ENCODE assay signal across 16 cellular contexts in the genomic region with DNA sequence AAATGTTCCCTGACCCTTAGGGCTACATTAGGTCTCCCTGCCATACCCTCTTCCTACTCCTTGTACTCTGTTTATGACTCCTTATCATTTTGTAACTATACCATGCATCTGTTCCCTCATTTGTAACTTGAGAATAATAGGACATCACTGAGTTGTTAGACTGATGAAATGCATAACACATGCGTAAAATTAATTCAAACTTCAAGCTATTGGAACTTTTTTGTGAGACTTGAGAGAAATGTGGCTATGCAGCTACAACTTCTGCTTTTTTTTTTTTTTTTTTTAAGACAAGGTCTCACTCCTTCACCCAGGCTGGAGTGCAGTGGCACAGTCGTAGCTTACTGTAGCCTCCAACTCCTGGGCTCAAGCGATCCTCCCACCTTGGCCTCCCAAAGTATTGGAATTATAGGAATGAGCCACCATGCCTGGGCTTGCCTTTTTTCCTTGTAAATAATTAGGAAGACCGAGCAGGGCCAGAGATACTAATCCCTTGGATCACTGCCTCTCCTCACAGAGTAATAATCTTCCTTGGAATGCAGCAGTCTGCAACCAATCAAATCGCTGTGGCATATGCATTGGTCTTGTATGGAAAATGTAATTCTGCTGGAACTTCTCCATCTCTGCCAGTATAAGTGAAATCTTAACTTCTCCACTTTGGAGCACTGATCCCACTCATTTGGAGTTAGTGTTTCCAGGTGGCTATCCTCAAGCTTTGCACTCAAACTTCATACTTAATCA. TPM values are rescaled to one million over a fixed set of nuclear protein-coding genes. Genes with fewer than 3 reads are reported as not detected.
A peak's percentile ranks its signal among the peaks of the same experiment; 100 is the strongest.
DNase-seq lines count a peak whose midpoint lies in the region; ATAC-seq, FAIRE-seq and TF ChIP-seq lines count a peak whose summit lies in the region.
"Had no signal": no experiment of that assay in that cellular context is flagged by ENCODE, and none has a peak within 500 bp of the region (broad histone marks: within the 10 kb centered on the region; RNA-seq: fewer than 3 reads in every experiment).

No MANE protein-coding gene starts in this region.

- H3K4me1 ChIP-seq in HepG2 (ENCODE audit: insufficient read depth, low read length) (peaks cover 28% of the 10 kb centered on the region), right lobe of liver (peaks cover 0 to 17% (median 5%) of the 10 kb centered on the region in 4 donors), upper lobe of left lung (peaks cover 8 to 16% (median 10%) of the 10 kb centered on the region in 4 donors)
- H3K4me1 ChIP-seq: foreskin keratinocyte had no signal

- no peak overlapping the region for H2AFZ ChIP-seq in HepG2 (ENCODE audit: low read length)

- CTCF ChIA-PET in HepG2 (lab: Yijun Ruan, JAX; ENCODE audit: low intra/inter-chr PET ratio, low total read pairs), result no interaction called here

- intact Hi-C loops in HepG2 (cut with micrococcal nuclease; ENCODE audit: unreplicated experiment), result no loop called here
- intact Hi-C loops in right lobe of liver (cut with DNase I), result no loop called here

- no peak for TF ChIP-seq POLR2A in HepG2 (IDR thresholded peaks at IDR 0.05; ENCODE audit: insufficient read depth in 1 of 2, low read depth in 2 of 2, low read length in 2 of 2)
- no peak for TF ChIP-seq POLR2A in right lobe of liver (IDR thresholded peaks at IDR 0.05)
- TF ChIP-seq POLR2A in upper lobe of left lung (IDR thresholded peaks at IDR 0.05), result no peak

- no peak overlapping the region for H3K4me3 ChIP-seq in HepG2 (replicated peaks in 1 of 3; ENCODE audit: insufficient read depth in 1 of 3, low read depth in 2 of 3, low read length in 3 of 3)
- no peak overlapping the region for H3K4me3 ChIP-seq in right lobe of liver
- no peak overlapping the region for H3K4me3 ChIP-seq in fibroblast of villous mesenchyme (ENCODE audit: low read depth, low read length)
- no peak overlapping the region for H3K4me3 ChIP-seq in upper lobe of left lung
- H3K4me3 ChIP-seq: BLaER1 had no signal

- WGBS in HepG2 (ENCODE audit: low lambda C conversion rate), result 98% methylated on average over 5 of the region's 5 CpGs
- 80% methylated on average over 4 of the region's 5 CpGs for WGBS in right lobe of liver (ENCODE audit: insufficient coverage, low coverage, low lambda C conversion rate, missing lambda C conversion rate)
- WGBS in upper lobe of left lung, 2 donors, result 82 to 93% methylated on average over 5 of the region's 5 CpGs

- no peak for DNase-seq in HepG2 (ENCODE audit: low spot score)
- DNase-seq in right lobe of liver, result no peak
- peak; percentile 1 for DNase-seq in NOMO-1 treated with dmso at 0.1 percent for 144 hours (lab: John Stamatoyannopoulos, UW; ENCODE audit: unreplicated experiment)
- DNase-seq in fibroblast of villous mesenchyme (ENCODE audit: low read depth), result peak; percentile 71
- no peak for DNase-seq in NCI-H1436 (lab: John Stamatoyannopoulos, UW)
- DNase-seq in SHP77 (lab: John Stamatoyannopoulos, UW), result no peak
- DNase-seq in retina, result no peak
- no peak for DNase-seq in upper lobe of left lung
- DNase-seq: activated CD4-positive, alpha-beta T cell treated with anti-CD3 and anti-CD28 coated beads for 48 hours; activated T-cell treated with anti-CD3 and anti-CD28 coated beads, Interleukin-2, amount 50 U/mL, for 48 hours; effector memory CD8-positive, alpha-beta T cell; foreskin keratinocyte; GOT3; stimulated activated naive CD4-positive, alpha-beta T cell had no signal

- POLR2A ChIA-PET in HepG2 (lab: Yijun Ruan, JAX), result interaction anchor here (1.2 to 5.9 kb wide), 8 partner anchors 9 to 395 kb away, joined by 3 to 114 read pairs (median 8); a partner anchor contains a TSS

- TF ChIP-seq EP300 in HepG2 (IDR thresholded peaks at IDR 0.05; ENCODE audit: low read depth in 2 of 2, low read length in 2 of 2) (no peak), HepG2 (CRISPR knock-in tag; IDR thresholded peaks at IDR 0.05; ENCODE audit: borderline replicate concordance) (no peak), upper lobe of left lung (IDR thresholded peaks at IDR 0.05) (no peak)

- H3K9ac ChIP-seq in HepG2 (ENCODE audit: insufficient read depth, low read depth, low read length), result 0 out of 2 replicates have a peak overlapping the region, but pooled peaks have one; percentile 97
- H3K9ac ChIP-seq: BLaER1 had no signal

- ATAC-seq in HepG2 (no peak), right lobe of liver (no peak), upper lobe of left lung (ENCODE audit: low FRiP score in 2 of 2) (no peak)
- ATAC-seq: effector memory CD8-positive, alpha-beta T cell; foreskin keratinocyte had no signal

- H3K36me3 ChIP-seq in HepG2 (replicated peaks in 1 of 2; ENCODE audit: control insufficient read depth in 1 of 2, insufficient read depth in 2 of 2, low read length in 2 of 2) (no peaks in the 10 kb centered on the region; a peak in 1 of 5 replicates), right lobe of liver (no peaks in the 10 kb centered on the region), upper lobe of left lung (no peaks in the 10 kb centered on the region)
- H3K36me3 ChIP-seq: BLaER1 had no signal

- no peak for TF ChIP-seq RAD21 in HepG2 (CRISPR knock-in tag; IDR thresholded peaks at IDR 0.05)

- H4K20me1 ChIP-seq in HepG2 (ENCODE audit: insufficient read depth, low read length), result peaks cover 9% of the 10 kb centered on the region; the same call in 1 of the 2 replicates

- H3K9me3 ChIP-seq in HepG2 (ENCODE audit: low read length) (peaks cover 6% of the 10 kb centered on the region), right lobe of liver (no peaks in the 10 kb centered on the region), upper lobe of left lung (no peaks in the 10 kb centered on the region)
- H3K9me3 ChIP-seq: BLaER1 had no signal

- in situ Hi-C loops in HepG2 (cut with HindIII; ENCODE audit: extremely low pct_ligation_motif_present, low pct_unique_long_range_greater_than_20kb), result loop anchor here (5.0 kb wide), 1 partner anchor 55 kb away; a partner anchor contains a TSS

- no peak for FAIRE-seq in HepG2 (lab: Jason Lieb, UNC)
- FAIRE-seq: islet of Langerhans had no signal

- TF ChIP-seq CTCF in HepG2 (CRISPR knock-in tag; IDR thresholded peaks at IDR 0.05), result no peak
- TF ChIP-seq CTCF in right lobe of liver (IDR thresholded peaks at IDR 0.05), result no peak
- TF ChIP-seq CTCF in fibroblast of villous mesenchyme (IDR thresholded peaks at IDR 0.05; ENCODE audit: insufficient read depth, low read depth, low read length), result no peak
- TF ChIP-seq CTCF in upper lobe of left lung (IDR thresholded peaks at IDR 0.05), result no peak

- peak overlapping the region; percentile 97 for H3K4me2 ChIP-seq in HepG2 (ENCODE audit: low read depth, low read length)

- H3K27me3 ChIP-seq in HepG2 (ENCODE audit: control insufficient read depth in 1 of 2, insufficient read depth in 2 of 2, low read length in 2 of 2), result no peaks in the 10 kb centered on the region
- no peaks in the 10 kb centered on the region for H3K27me3 ChIP-seq in right lobe of liver
- H3K27me3 ChIP-seq in upper lobe of left lung, result no peaks in the 10 kb centered on the region
- H3K27me3 ChIP-seq: BLaER1, foreskin keratinocyte had no signal

- BruUV-seq in HepG2 (replicated peaks; lab: Mats Ljungman, UMichigan), result no TSS peak

- H3K79me2 ChIP-seq in HepG2 (ENCODE audit: insufficient read depth, low read length), result peaks cover 17% of the 10 kb centered on the region

- peak overlapping the region; percentile 99 for H3K27ac ChIP-seq in HepG2 (ENCODE audit: extremely low read length, insufficient read depth, low read length)
- no peak overlapping the region for H3K27ac ChIP-seq in right lobe of liver
- H3K27ac ChIP-seq in upper lobe of left lung, result no peak overlapping the region
- H3K27ac ChIP-seq: BLaER1, foreskin keratinocyte had no signal

RNA-seq across cellular contexts. Expression of a gene that starts 2.0 kb away (rescaled TPM):
- total RNA-seq in HepG2 (2016; rRNA removed; fragmentation: Illumina TruSeq; extraction: Trizol), result 33.3 and 46.5 TPM in 2 replicates
- 6.8 and 8.5 TPM in 2 replicates for total RNA-seq in HepG2 (2016; cell fraction: cytosol; rRNA removed; fragmentation: Illumina TruSeq; extraction: Trizol; ENCODE audit: low read depth)
- 34.1 and 46.4 TPM in 2 replicates for total RNA-seq in HepG2 (2016; cell fraction: insoluble cytoplasmic fraction; rRNA removed; fragmentation: Illumina TruSeq; extraction: Trizol)
- 25.9 and 26.8 TPM in 2 replicates for total RNA-seq in HepG2 (2016; cell fraction: membrane; rRNA removed; fragmentation: Illumina TruSeq; extraction: Trizol)
- 25.0 and 33.6 TPM in 2 replicates for total RNA-seq in HepG2 (2016; cell fraction: nucleus; rRNA removed; fragmentation: Illumina TruSeq; extraction: Trizol)
- 15.6 and 18.2 TPM in 2 replicates for polyA plus RNA-seq in HepG2 (2011; rRNA removed)
- 10.3 and 15.1 TPM in 2 replicates for polyA plus RNA-seq in HepG2 (2011; cell fraction: cytosol; rRNA removed)
- 4.2 and 6.1 TPM in 2 replicates for polyA plus RNA-seq in HepG2 (2011; cell fraction: nucleus; rRNA removed)
- 15.3 and 17.5 TPM in 2 replicates for polyA plus RNA-seq in HepG2 (2012)
- 5.7 and 6.2 TPM in 2 replicates for polyA plus RNA-seq in HepG2 (2016; cell fraction: cytosol; fragmentation: Illumina TruSeq; extraction: Trizol; ENCODE audit: low read depth)
- 43.3 and 44.9 TPM in 2 replicates for polyA plus RNA-seq in HepG2 (2016; cell fraction: insoluble cytoplasmic fraction; fragmentation: Illumina TruSeq; extraction: Trizol; ENCODE audit: low read depth)
- 17.9 and 18.2 TPM in 2 replicates for polyA plus RNA-seq in HepG2 (2016; cell fraction: membrane; fragmentation: Illumina TruSeq; extraction: Trizol; ENCODE audit: low read depth)
- polyA plus RNA-seq in HepG2 (2016; cell fraction: nucleus; fragmentation: Illumina TruSeq; extraction: Trizol; ENCODE audit: insufficient read depth, low read depth), result 22.4 and 26.9 TPM in 2 replicates
- 15.5 and 17.6 TPM in 2 replicates for polyA minus RNA-seq in HepG2 (2011; rRNA and poly(A)+ RNA removed; ENCODE audit: low replicate concordance)
- 15.5 and 15.7 TPM in 2 replicates for polyA minus RNA-seq in HepG2 (2011; cell fraction: cytosol; rRNA and poly(A)+ RNA removed)
- 18.3 and 31.2 TPM in 2 replicates for polyA minus RNA-seq in HepG2 (2011; cell fraction: nucleus; rRNA and poly(A)+ RNA removed)
- 10 to 100 TPM; 13.3 to 71.0 (median 48.6) TPM for total RNA-seq in right lobe of liver
- total RNA-seq in fibroblast of villous mesenchyme, result 5.8 and 7.3 TPM in 2 replicates
- 10 to 100 TPM in 2 of 6 donors, 1 to 10 TPM in 4; 3.1 to 22.9 (median 7.3) TPM for total RNA-seq in upper lobe of left lung

RNA-seq across cellular contexts. Expression of a gene that starts 54.4 kb away (rescaled TPM):
- 38.6 and 83.9 TPM in 2 replicates for total RNA-seq in HepG2 (2016; rRNA removed; fragmentation: Illumina TruSeq; extraction: Trizol)
- 21.6 and 26.9 TPM in 2 replicates for total RNA-seq in HepG2 (2016; cell fraction: cytosol; rRNA removed; fragmentation: Illumina TruSeq; extraction: Trizol; ENCODE audit: low read depth)
- 33.9 and 79.2 TPM in 2 replicates for total RNA-seq in HepG2 (2016; cell fraction: insoluble cytoplasmic fraction; rRNA removed; fragmentation: Illumina TruSeq; extraction: Trizol)
- 14.5 and 17.8 TPM in 2 replicates for total RNA-seq in HepG2 (2016; cell fraction: membrane; rRNA removed; fragmentation: Illumina TruSeq; extraction: Trizol)
- total RNA-seq in HepG2 (2016; cell fraction: nucleus; rRNA removed; fragmentation: Illumina TruSeq; extraction: Trizol), result 56.9 and 63.7 TPM in 2 replicates
- polyA plus RNA-seq in HepG2 (2011; rRNA removed), result 1.8 and 3.5 TPM in 2 replicates
- polyA plus RNA-seq in HepG2 (2011; cell fraction: cytosol; rRNA removed), result 0.83 and 1.0 TPM in 2 replicates
- 1.9 and 2.6 TPM in 2 replicates for polyA plus RNA-seq in HepG2 (2011; cell fraction: nucleus; rRNA removed)
- polyA plus RNA-seq in HepG2 (2012), result 4.1 and 9.6 TPM in 2 replicates
- 0.58 and 0.72 TPM in 2 replicates for polyA plus RNA-seq in HepG2 (2016; cell fraction: cytosol; fragmentation: Illumina TruSeq; extraction: Trizol; ENCODE audit: low read depth)
- 32.9 and 35.2 TPM in 2 replicates for polyA plus RNA-seq in HepG2 (2016; cell fraction: insoluble cytoplasmic fraction; fragmentation: Illumina TruSeq; extraction: Trizol; ENCODE audit: low read depth)
- polyA plus RNA-seq in HepG2 (2016; cell fraction: membrane; fragmentation: Illumina TruSeq; extraction: Trizol; ENCODE audit: low read depth), result 1.9 and 2.7 TPM in 2 replicates
- polyA plus RNA-seq in HepG2 (2016; cell fraction: nucleus; fragmentation: Illumina TruSeq; extraction: Trizol; ENCODE audit: insufficient read depth, low read depth), result 29.1 and 31.9 TPM in 2 replicates
- 3.3 and 14.6 TPM in 2 replicates for polyA minus RNA-seq in HepG2 (2011; rRNA and poly(A)+ RNA removed; ENCODE audit: low replicate concordance)
- polyA minus RNA-seq in HepG2 (2011; cell fraction: cytosol; rRNA and poly(A)+ RNA removed), result 4.2 and 4.9 TPM in 2 replicates
- polyA minus RNA-seq in HepG2 (2011; cell fraction: nucleus; rRNA and poly(A)+ RNA removed), result 12.7 and 17.1 TPM in 2 replicates
- 1 to 10 TPM in 5 of 6 experiments, under 1 TPM in 1; 0.97 to 3.4 (median 1.7) TPM for total RNA-seq in right lobe of liver
- 10.3 and 19.9 TPM in 2 replicates for total RNA-seq in fibroblast of villous mesenchyme
- 1 to 10 TPM; 1.0 to 6.7 (median 4.1) TPM for total RNA-seq in upper lobe of left lung

Comparison
In these comparisons a context has a peak if more than half of its experiments do, and no peak if none do; other contexts are left out.
1. DNase-seq: peak in NOMO-1 treated with dmso at 0.1 percent for 144 hours (single experiment) and fibroblast of villous mesenchyme (single experiment); none in HepG2 (single experiment), right lobe of liver (0 of 3), NCI-H1436 (single experiment), SHP77 (0 of 2), retina (single experiment) and upper lobe of left lung (0 of 2).